34 cellular contexts compared by ENCODE assay signal in genomic region chr7:4102231-4102841, GRCh38.
DNase-seq lines count a peak whose midpoint lies in the region; ATAC-seq, FAIRE-seq and TF ChIP-seq lines count a peak whose summit lies in the region.
"Had no signal": no experiment of that assay in that cellular context is flagged by ENCODE, and none has a peak within 500 bp of the region (broad histone marks: within the 10 kb centered on the region; RNA-seq: fewer than 3 reads in every experiment).

No MANE protein-coding gene starts in this region.

- peaks cover 0 to 4% (median 0%) of the 10 kb centered on the region in 4 experiments; a peak in 1 of 7 replicates for H3K4me1 ChIP-seq in H1 (replicated peaks in 1 of 4; ENCODE audit: control insufficient read depth in 3 of 4, insufficient read depth in 4 of 4, low read length in 3 of 4)
- H3K4me1 ChIP-seq: BE2C, heart left ventricle, testis, uterus had no signal

- H3K4me1 Mint-ChIP-seq in activated T-helper 1 cell treated with anti-CD3 and anti-CD28 coated beads, Interleukin-12 subunit alpha, Interleukin-12 subunit beta, Interleukin-2, Interleukin-4 antibody, amounts not matched to agents 30 ng/mL and 10 ng/mL and 1 ng/mL, durations not matched to agents 14 hours and 24 hours and 36 hours (ENCODE audit: low read depth), result no peaks in the 10 kb centered on the region
- H3K4me1 Mint-ChIP-seq: activated B cell treated with CpG ODN at 0.5 μM for 24 hours had no signal

- no peak overlapping the region for H3K9ac ChIP-seq in H1 (replicated peaks in 1 of 4; ENCODE audit: extremely low read depth in 1 of 4, low read depth in 3 of 4, low read length in 3 of 4)

- no peaks in the 10 kb centered on the region for H3K27me3 Mint-ChIP-seq in activated T-helper 1 cell treated with anti-CD3 and anti-CD28 coated beads, Interleukin-12 subunit alpha, Interleukin-12 subunit beta, Interleukin-2, Interleukin-4 antibody, amounts not matched to agents 30 ng/mL and 10 ng/mL and 1 ng/mL, durations not matched to agents 14 hours and 24 hours and 36 hours (ENCODE audit: insufficient read depth)
- H3K27me3 Mint-ChIP-seq: activated B cell treated with CpG ODN at 0.5 μM for 24 hours; activated T-cell treated with anti-CD3 and anti-CD28 coated beads, Interleukin-2, amount 50 U/mL, for 24 hours; stimulated activated naive CD8-positive, alpha-beta T cell treated with anti-CD3 and anti-CD28 coated beads, Interleukin-15, Interleukin-2, amounts not matched to agents 100 ng/mL and 50 ng/mL, for 24 hours had no signal

- H3K9me3 ChIP-seq in H1 (ENCODE audit: insufficient read depth in 2 of 2, low read depth in 1 of 2, low read length in 1 of 2), result no peaks in the 10 kb centered on the region
- H3K9me3 ChIP-seq: BE2C, heart left ventricle, testis, uterus had no signal

- H3K4me2 ChIP-seq in H1 (ENCODE audit: insufficient read depth in 1 of 2, low read depth in 2 of 2, low read length in 2 of 2), result no peak overlapping the region

- no peak overlapping the region for H3K56ac ChIP-seq in H1 (replicated peaks; ENCODE audit: insufficient read length, low read depth, low read length)

- H4K91ac ChIP-seq in H1 (replicated peaks; ENCODE audit: insufficient read length, low read length), result no peak overlapping the region

- no peaks in the 10 kb centered on the region for H3K79me2 ChIP-seq in H1 (ENCODE audit: control insufficient read depth in 1 of 2, insufficient read depth in 2 of 2, low read length in 2 of 2)

- no peak for TF ChIP-seq RAD21 in H1 (IDR thresholded peaks at IDR 0.05 in 1 of 2, conservative IDR thresholded peaks at IDR 0.05 in 1 of 2; ENCODE audit: low read depth in 2 of 2, low read length in 2 of 2)

- no peak overlapping the region for H3K27ac Mint-ChIP-seq in activated T-helper 1 cell treated with anti-CD3 and anti-CD28 coated beads, Interleukin-12 subunit alpha, Interleukin-12 subunit beta, Interleukin-2, Interleukin-4 antibody, amounts not matched to agents 30 ng/mL and 10 ng/mL and 1 ng/mL, durations not matched to agents 14 hours and 24 hours and 36 hours
- H3K27ac Mint-ChIP-seq: activated B cell treated with CpG ODN at 0.5 μM for 24 hours; activated naive CD8-positive, alpha-beta T cell treated with anti-CD3 and anti-CD28 coated beads, Interleukin-2, amount 10 ng/mL, durations not matched to agents 7 days and 5 days; activated T-cell treated with anti-CD3 and anti-CD28 coated beads, Interleukin-2, amount 50 U/mL, for 24 hours; effector memory CD8-positive, alpha-beta T cell; HFFc6; stimulated activated naive CD8-positive, alpha-beta T cell treated with anti-CD3 and anti-CD28 coated beads, Interleukin-15, Interleukin-2, amounts not matched to agents 100 ng/mL and 50 ng/mL, for 24 hours; T-helper 1 cell treated with Interleukin-12 subunit alpha and Interleukin-12 subunit beta and Interleukin-4 antibody, amounts not matched to agents 30 μg/mL and 1 μg/mL, for 36 hours had no signal

- ATAC-seq in HG02852 (IDR thresholded peaks at IDR 0.05; ENCODE audit: unreplicated experiment), result no peak
- ATAC-seq: effector memory CD8-positive, alpha-beta T cell; heart left ventricle; left ventricle myocardium superior; right cardiac atrium; SK-N-SH treated with all-trans-retinoic acid at 6 μM for 48 hours had no signal

- H3K14ac ChIP-seq in H1 (ENCODE audit: insufficient read length), result no peak overlapping the region

- H3K23me2 ChIP-seq in H1 (ENCODE audit: low read depth, low read length), result no peaks in the 10 kb centered on the region

- TF ChIP-seq CTCF in H1 (IDR thresholded peaks at IDR 0.05; ENCODE audit: control extremely low read depth in 1 of 3, insufficient read depth in 1 of 3, low read depth in 1 of 3, low read length in 3 of 3), result no peak

- CTCF ChIA-PET in H1 (lab: Charles Lee; ENCODE audit: partially characterized antibody), result interaction anchor here (0.7 to 2.4 kb wide), 24 partner anchors 7 to 351 kb away, joined by 3 to 11 read pairs (median 5); no protein-coding TSS in a partner anchor

- no peak overlapping the region for H2BK120ac ChIP-seq in H1 (replicated peaks; ENCODE audit: low read depth, low read length)

- H4K5ac ChIP-seq in H1 (ENCODE audit: insufficient read length, low read depth, low read length), result no peak overlapping the region

- H3K18ac ChIP-seq in H1 (ENCODE audit: extremely low read depth, low read length), result no peak overlapping the region

- 0 out of 2 replicates have a peak overlapping the region, but pooled peaks have one; percentile 24 for H2AK5ac ChIP-seq in H1 (ENCODE audit: low read depth, low read length)

- H3K23ac ChIP-seq in H1 (ENCODE audit: insufficient read length), result no peak overlapping the region

- H3K79me1 ChIP-seq in H1 (ENCODE audit: low read depth, low read length), result no peaks in the 10 kb centered on the region

- H3K27ac ChIP-seq in H1 (ENCODE audit: low read depth, low read length), result no peak overlapping the region
- H3K27ac ChIP-seq: coronary artery, heart left ventricle, testis, uterus had no signal

- H3K27me3 ChIP-seq in H1 (replicated peaks in 1 of 4; ENCODE audit: control insufficient read depth in 3 of 4, extremely low read depth in 1 of 4, insufficient read depth in 3 of 4, low read length in 3 of 4), result no peaks in the 10 kb centered on the region
- H3K27me3 ChIP-seq: BE2C, heart left ventricle, testis, uterus had no signal

- H3K4ac ChIP-seq in H1 (replicated peaks; ENCODE audit: insufficient read length, low read depth, low read length), result no peak overlapping the region

- TF ChIP-seq POLR2A in H1 (IDR thresholded peaks at IDR 0.05; ENCODE audit: control extremely low read depth in 1 of 2, low read depth in 2 of 2, low read length in 2 of 2), result no peak

- no peaks in the 10 kb centered on the region for H3K9me3 Mint-ChIP-seq in activated T-helper 1 cell treated with anti-CD3 and anti-CD28 coated beads, Interleukin-12 subunit alpha, Interleukin-12 subunit beta, Interleukin-2, Interleukin-4 antibody, amounts not matched to agents 30 ng/mL and 10 ng/mL and 1 ng/mL, durations not matched to agents 14 hours and 24 hours and 36 hours
- H3K9me3 Mint-ChIP-seq: activated B cell treated with CpG ODN at 0.5 μM for 24 hours; activated naive CD8-positive, alpha-beta T cell treated with anti-CD3 and anti-CD28 coated beads, Interleukin-2, amount 10 ng/mL, durations not matched to agents 7 days and 5 days; activated T-cell treated with anti-CD3 and anti-CD28 coated beads, Interleukin-2, amount 50 U/mL, for 24 hours; effector memory CD8-positive, alpha-beta T cell; stimulated activated naive CD8-positive, alpha-beta T cell treated with anti-CD3 and anti-CD28 coated beads, Interleukin-15, Interleukin-2, amounts not matched to agents 100 ng/mL and 50 ng/mL, for 24 hours; T-helper 1 cell treated with Interleukin-12 subunit alpha and Interleukin-12 subunit beta and Interleukin-4 antibody, amounts not matched to agents 30 μg/mL and 1 μg/mL, for 36 hours had no signal

- H3K4me3 Mint-ChIP-seq in activated T-helper 1 cell treated with anti-CD3 and anti-CD28 coated beads, Interleukin-12 subunit alpha, Interleukin-12 subunit beta, Interleukin-2, Interleukin-4 antibody, amounts not matched to agents 30 ng/mL and 10 ng/mL and 1 ng/mL, durations not matched to agents 14 hours and 24 hours and 36 hours, result no peak overlapping the region
- H3K4me3 Mint-ChIP-seq: activated B cell treated with CpG ODN at 0.5 μM for 24 hours; activated naive CD8-positive, alpha-beta T cell treated with anti-CD3 and anti-CD28 coated beads, Interleukin-2, amount 10 ng/mL, durations not matched to agents 7 days and 5 days; activated T-cell treated with anti-CD3 and anti-CD28 coated beads, Interleukin-2, amount 50 U/mL, for 24 hours; effector memory CD8-positive, alpha-beta T cell; HFFc6; stimulated activated naive CD8-positive, alpha-beta T cell treated with anti-CD3 and anti-CD28 coated beads, Interleukin-15, Interleukin-2, amounts not matched to agents 100 ng/mL and 50 ng/mL, for 24 hours; T-helper 1 cell treated with Interleukin-12 subunit alpha and Interleukin-12 subunit beta and Interleukin-4 antibody, amounts not matched to agents 30 μg/mL and 1 μg/mL, for 36 hours had no signal

- no peak overlapping the region for H3K4me3 ChIP-seq in H1 (ENCODE audit: extremely low read depth in 1 of 4, insufficient read depth in 2 of 4, low read depth in 3 of 4, low read length in 4 of 4)
- H3K4me3 ChIP-seq: coronary artery, heart left ventricle, smooth muscle cell, testis, uterus had no signal

- no peaks in the 10 kb centered on the region for H3K36me3 Mint-ChIP-seq in activated T-helper 1 cell treated with anti-CD3 and anti-CD28 coated beads, Interleukin-12 subunit alpha, Interleukin-12 subunit beta, Interleukin-2, Interleukin-4 antibody, amounts not matched to agents 30 ng/mL and 10 ng/mL and 1 ng/mL, durations not matched to agents 14 hours and 24 hours and 36 hours (ENCODE audit: low read depth)
- H3K36me3 Mint-ChIP-seq: activated naive CD8-positive, alpha-beta T cell treated with anti-CD3 and anti-CD28 coated beads, Interleukin-2, amount 10 ng/mL, durations not matched to agents 7 days and 5 days had no signal

- H3K36me3 ChIP-seq in H1 (ENCODE audit: control insufficient read depth in 2 of 4, insufficient read depth in 4 of 4, low read length in 3 of 4), result no peaks in the 10 kb centered on the region
- H3K36me3 ChIP-seq: BE2C, heart left ventricle, uterus had no signal

- peak overlapping the region; percentile 63; the same call in 1 of the 2 replicates for H4K8ac ChIP-seq in H1 (ENCODE audit: extremely low read depth, insufficient read depth, low read length)

- no peak overlapping the region for H2BK5ac ChIP-seq in H1 (ENCODE audit: low read depth, low read length)

- 0 out of 2 replicates have a peak overlapping the region, but pooled peaks have one; percentile 3 for H2BK12ac ChIP-seq in H1 (ENCODE audit: low read depth, low read length)

- intact Hi-C loops in activated T-helper 1 cell treated with anti-CD3 and anti-CD28 coated beads, Interleukin-12 subunit alpha, Interleukin-12 subunit beta, Interleukin-2, Interleukin-4 antibody, amounts not matched to agents 30 ng/mL and 10 ng/mL and 1 ng/mL, durations not matched to agents 14 hours and 24 hours and 36 hours (cut with micrococcal nuclease), result no loop called here

- H2BK20ac ChIP-seq in H1 (ENCODE audit: low read length), result 0 out of 2 replicates have a peak overlapping the region, but pooled peaks have one; percentile 18

- no peak for FAIRE-seq in H1 (lab: Jason Lieb, UNC)
- FAIRE-seq: keratinocyte had no signal

- H2BK15ac ChIP-seq in H1 (ENCODE audit: low read length), result no peak overlapping the region; the same call in 1 of the 2 replicates

- WGBS in H1 (ENCODE audit: extremely low coverage in 1 of 2, insufficient coverage in 1 of 2, insufficient read length in 1 of 2, insufficient replicate concordance in 2 of 2, low coverage in 1 of 2, low lambda C conversion rate in 2 of 2, missing lambda C conversion rate in 1 of 2), 2 experiments, result 92% methylated on average over 13 of the region's 14 CpGs; no CpG with 5 or more reads in 1 of the 2 experiments

- H4K20me1 ChIP-seq in H1 (replicated peaks in 1 of 2; ENCODE audit: control insufficient read depth in 1 of 2, insufficient read depth in 2 of 2, low read length in 2 of 2), result no peaks in the 10 kb centered on the region

- no peak for TF ChIP-seq EP300 in H1 (IDR thresholded peaks at IDR 0.05; ENCODE audit: borderline replicate concordance in 1 of 2, low read depth in 2 of 2, low read length in 2 of 2)

- no peak overlapping the region for H2AFZ ChIP-seq in H1 (ENCODE audit: low read length)

- DNase-seq in NCI-H2171 (lab: John Stamatoyannopoulos, UW), result peak; percentile 2
- DNase-seq in NCI-H2171 treated with DMSO at 0.1 percent for 48 hours (lab: John Stamatoyannopoulos, UW), result no peak
- peak; percentile 5 for DNase-seq in NCI-H345 treated with DMSO at 0.1 percent for 48 hours (lab: John Stamatoyannopoulos, UW; ENCODE audit: unreplicated experiment)
- no peak for DNase-seq in H1 (ENCODE audit: low read depth in 1 of 2, low spot score in 2 of 2)
- DNase-seq in ureter (ENCODE audit: low spot score), result peak; percentile 38
- DNase-seq in activated CD8-positive, alpha-beta memory T cell treated with anti-CD3 and anti-CD28 coated beads, Interleukin-2, amount 50 U/mL, for 4 hours, result no peak
- no peak for DNase-seq in activated T-helper 1 cell treated with anti-CD3 and anti-CD28 coated beads, Interleukin-12 subunit alpha, Interleukin-12 subunit beta, Interleukin-2, Interleukin-4 antibody, amounts not matched to agents 30 ng/mL and 10 ng/mL and 1 ng/mL, durations not matched to agents 14 hours and 24 hours and 36 hours (ENCODE audit: low spot score)
- DNase-seq: activated B cell treated with CpG ODN at 0.5 μM for 24 hours; activated CD4-positive, alpha-beta T cell treated with anti-CD3 and anti-CD28 coated beads, Interleukin-2, amount 50 U/mL, for 1 hour; activated gamma-delta T cell; activated naive CD8-positive, alpha-beta T cell treated with anti-CD3 and anti-CD28 coated beads, Interleukin-2, amount 10 ng/mL, durations not matched to agents 7 days and 5 days; activated T-cell treated with anti-CD3 and anti-CD28 coated beads, Interleukin-2, amount 50 U/mL, for 24 hours; aorta; BE2C; effector memory CD8-positive, alpha-beta T cell; erythroblast; GDM1; heart left ventricle; HFFc6; left ventricle myocardium superior; NCI-H187 treated with DMSO at 0.1 percent for 48 hours; NCI-H446; right cardiac atrium; stimulated activated CD4-positive, alpha-beta T cell treated with anti-CD3 and anti-CD28 coated beads, Interleukin-2, amount 100 ng/mL, for 24 hours; stimulated activated CD8-positive, alpha-beta memory T cell treated with anti-CD3 and anti-CD28 coated beads, Interleukin-4, amount 100 ng/mL, for 48 hours; testis; uterus had no signal

- POLR2A ChIA-PET in H1 (lab: Charles Lee; ENCODE audit: partially characterized antibody), result interaction anchor here (0.7 to 1.5 kb wide), 2 partner anchors 10 to 34 kb away, joined by 3 read pairs; no protein-coding TSS in a partner anchor

Comparison
In these comparisons a context has a peak if more than half of its experiments do, and no peak if none do; other contexts are left out.
1. DNase-seq: peak in NCI-H2171 (single experiment), NCI-H345 treated with DMSO at 0.1 percent for 48 hours (single experiment) and ureter (single experiment); none in NCI-H2171 treated with DMSO at 0.1 percent for 48 hours (single experiment), H1 (0 of 2), activated CD8-positive, alpha-beta memory T cell treated with anti-CD3 and anti-CD28 coated beads, Interleukin-2, amount 50 U/mL, for 4 hours (single experiment) and activated T-helper 1 cell treated with anti-CD3 and anti-CD28 coated beads, Interleukin-12 subunit alpha, Interleukin-12 subunit beta, Interleukin-2, Interleukin-4 antibody, amounts not matched to agents 30 ng/mL and 10 ng/mL and 1 ng/mL, durations not matched to agents 14 hours and 24 hours and 36 hours (single experiment).